Comparison of ENCODE assay signal across 13 cellular contexts in the genomic region with DNA sequence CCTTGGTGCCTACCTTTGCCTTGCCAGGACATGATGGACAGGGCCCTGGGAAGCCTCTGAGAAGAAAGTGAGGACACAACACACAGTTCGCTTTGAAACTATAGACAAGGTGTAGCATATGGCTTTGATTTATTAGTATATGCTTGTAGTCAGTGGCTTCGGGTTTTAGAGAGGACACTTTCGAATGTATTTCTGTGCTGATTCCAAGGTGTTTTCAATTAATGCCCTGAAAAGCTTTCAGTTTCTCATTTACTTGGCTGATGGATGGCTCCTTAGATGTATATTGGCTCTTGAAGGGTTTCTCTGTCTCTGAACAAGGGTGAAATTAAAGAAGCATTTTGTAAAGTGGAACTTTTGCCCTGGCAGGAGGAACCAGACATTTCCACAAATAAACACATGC.
"Had no signal": no experiment of that assay in that cellular context is flagged by ENCODE, and none has a peak within 500 bp of the region (broad histone marks: within the 10 kb centered on the region; RNA-seq: fewer than 3 reads in every experiment).

No MANE protein-coding gene starts in this region.

- H3K9me3 Mint-ChIP-seq: activated CD4-positive, alpha-beta memory T cell treated with anti-CD3 and anti-CD28 coated beads for 36 hours had no signal

- H3K27ac Mint-ChIP-seq: activated CD4-positive, alpha-beta memory T cell treated with anti-CD3 and anti-CD28 coated beads for 36 hours; activated naive CD8-positive, alpha-beta T cell treated with anti-CD3 and anti-CD28 coated beads, Interleukin-2, amount 10 ng/mL, durations not matched to agents 7 days and 5 days had no signal

- H3K27me3 Mint-ChIP-seq: activated CD4-positive, alpha-beta memory T cell treated with anti-CD3 and anti-CD28 coated beads for 36 hours; activated naive CD8-positive, alpha-beta T cell treated with anti-CD3 and anti-CD28 coated beads, Interleukin-2, amount 10 ng/mL, durations not matched to agents 7 days and 5 days had no signal

- DNase-seq: activated CD4-positive, alpha-beta memory T cell treated with anti-CD3 and anti-CD28 coated beads for 36 hours; activated naive CD8-positive, alpha-beta T cell treated with anti-CD3 and anti-CD28 coated beads, Interleukin-2, amount 10 ng/mL, durations not matched to agents 7 days and 5 days; activated T-cell treated with anti-CD3 and anti-CD28 coated beads, Interleukin-2, amount 50 U/mL, for 48 hours; caudate nucleus; effector CD8-positive, alpha-beta T cell; kidney; left ventricle myocardium superior; posterior cingulate gyrus; stimulated activated CD4-positive, alpha-beta T cell treated with anti-CD3 and anti-CD28 coated beads, Interleukin-4, amount 100 ng/mL, for 4 hours; stomach had no signal

- H3K27ac ChIP-seq: coronary artery, gastroesophageal sphincter, stomach, VCaP had no signal

- H3K36me3 Mint-ChIP-seq: activated CD4-positive, alpha-beta memory T cell treated with anti-CD3 and anti-CD28 coated beads for 36 hours; activated naive CD8-positive, alpha-beta T cell treated with anti-CD3 and anti-CD28 coated beads, Interleukin-2, amount 10 ng/mL, durations not matched to agents 7 days and 5 days had no signal

- H3K4me1 Mint-ChIP-seq: activated naive CD8-positive, alpha-beta T cell treated with anti-CD3 and anti-CD28 coated beads, Interleukin-2, amount 10 ng/mL, durations not matched to agents 7 days and 5 days had no signal

- ATAC-seq: gastroesophageal sphincter, left ventricle myocardium superior had no signal

- H3K4me3 Mint-ChIP-seq: activated CD4-positive, alpha-beta memory T cell treated with anti-CD3 and anti-CD28 coated beads for 36 hours; activated naive CD8-positive, alpha-beta T cell treated with anti-CD3 and anti-CD28 coated beads, Interleukin-2, amount 10 ng/mL, durations not matched to agents 7 days and 5 days had no signal
